ENCODE assay signal across 20 cellular contexts in the genomic region with DNA sequence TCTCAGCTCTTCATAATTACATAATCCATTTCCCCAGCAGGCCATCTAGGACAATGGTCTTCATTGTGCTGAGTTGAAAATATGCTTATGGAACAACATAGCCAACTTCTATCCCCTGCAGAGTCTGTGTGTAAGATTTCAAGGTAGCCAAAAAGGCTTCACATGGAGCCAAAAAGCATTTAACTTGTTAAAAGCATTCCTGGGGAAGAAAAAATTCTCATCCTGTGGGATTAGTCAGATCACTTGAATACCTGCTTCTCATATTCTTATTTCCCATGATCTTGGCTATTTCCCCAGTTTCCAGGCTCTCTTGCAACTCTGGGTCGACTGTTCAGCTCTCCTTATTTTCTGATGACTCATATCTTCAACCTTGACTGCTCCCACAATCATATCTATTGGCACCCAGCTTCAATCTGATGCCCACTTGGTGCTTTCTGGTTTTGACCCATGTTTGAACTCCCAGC.
DNase-seq lines count a peak whose midpoint lies in the region; ATAC-seq and TF ChIP-seq lines count a peak whose summit lies in the region.
"Had no signal": no experiment of that assay in that cellular context is flagged by ENCODE, and none has a peak within 500 bp of the region (broad histone marks: within the 10 kb centered on the region; RNA-seq: fewer than 3 reads in every experiment).

No MANE protein-coding gene starts in this region.

- H3K36me3 Mint-ChIP-seq in nephron progenitor cell (ENCODE audit: low read depth) (no peaks in the 10 kb centered on the region), osteocyte (ENCODE audit: unreplicated experiment) (no peaks in the 10 kb centered on the region)
- H3K36me3 Mint-ChIP-seq: activated CD4-positive, alpha-beta memory T cell treated with anti-CD3 and anti-CD28 coated beads for 36 hours had no signal

- intact Hi-C loops in body of pancreas (cut with DNase I) = no loop called here

- ATAC-seq in body of pancreas (peak; percentile 73), GM21528 (IDR thresholded peaks at IDR 0.05; ENCODE audit: low FRiP score, unreplicated experiment) (no peak)

- H3K27ac Mint-ChIP-seq in nephron progenitor cell = peak overlapping the region; percentile 8
- no peak overlapping the region for H3K27ac Mint-ChIP-seq in osteocyte (ENCODE audit: unreplicated experiment)
- H3K27ac Mint-ChIP-seq: activated CD4-positive, alpha-beta memory T cell treated with anti-CD3 and anti-CD28 coated beads for 36 hours; activated T-cell treated with anti-CD3 and anti-CD28 coated beads, Interleukin-2, amount 50 U/mL, for 24 hours; dendritic cell treated with granulocyte-macrophage colony-stimulating factor and Interleukin-4, amounts not matched to agents 40 ng/mL and 50 ng/mL, for 4 days had no signal

- TF ChIP-seq POLR2A in body of pancreas (IDR thresholded peaks at IDR 0.05) = no peak

- H3K27me3 ChIP-seq in body of pancreas = no peaks in the 10 kb centered on the region
- H3K27me3 ChIP-seq: brain microvascular endothelial cell had no signal

- H3K9me3 ChIP-seq in body of pancreas = no peaks in the 10 kb centered on the region
- H3K9me3 ChIP-seq: Caco-2, lower lobe of right lung had no signal

- WGBS in body of pancreas, 2 donors = 7 to 21% methylated on average over 1 of the region's 1 CpG

- H3K4me1 ChIP-seq in body of pancreas = peaks cover 11% of the 10 kb centered on the region
- H3K4me1 ChIP-seq: Caco-2, lower lobe of right lung had no signal

- no peak overlapping the region for H3K27ac ChIP-seq in body of pancreas
- H3K27ac ChIP-seq: brain microvascular endothelial cell, lower lobe of right lung, RWPE1 had no signal

- DNase-seq in ELR (ENCODE audit: low read depth) (peak; percentile 20), NCI-H226 (peak; percentile 97), body of pancreas (no peak), nephron progenitor cell (no peak), osteocyte (ENCODE audit: extremely low spot score, unreplicated experiment) (no peak), NCI-H1930 (lab: John Stamatoyannopoulos, UW) (no peak), NCI-H2171 treated with DMSO at 0.1 percent for 48 hours (lab: John Stamatoyannopoulos, UW) (no peak)
- DNase-seq: activated CD4-positive, alpha-beta memory T cell treated with anti-CD3 and anti-CD28 coated beads for 36 hours; activated naive CD4-positive, alpha-beta T cell treated with anti-CD3 and anti-CD28 coated beads, Interleukin-2, amount 50 U/mL, for 16 hours; activated T-cell treated with anti-CD3 and anti-CD28 coated beads, Interleukin-2, amount 50 U/mL, for 24 hours; brain microvascular endothelial cell; Caco-2; lower lobe of right lung; NCI-H2227 treated with DMSO at 0.1 percent for 48 hours; NK-92 treated with Interleukin-12 subunit alpha and Interleukin-12 subunit beta, amount 100 ng/mL, for 24 hours; occipital lobe; T-helper 1 cell had no signal

- H3K4me1 Mint-ChIP-seq in nephron progenitor cell (peaks cover 12% of the 10 kb centered on the region), osteocyte (ENCODE audit: unreplicated experiment) (no peaks in the 10 kb centered on the region)

- no peaks in the 10 kb centered on the region for H3K36me3 ChIP-seq in body of pancreas (replicated peaks in 1 of 2; ENCODE audit: insufficient read depth in 1 of 2, low read depth in 2 of 2)
- H3K36me3 ChIP-seq: brain microvascular endothelial cell, lower lobe of right lung had no signal

- H3K9me3 Mint-ChIP-seq in nephron progenitor cell (no peaks in the 10 kb centered on the region), osteocyte (ENCODE audit: unreplicated experiment) (no peaks in the 10 kb centered on the region)
- H3K9me3 Mint-ChIP-seq: activated CD4-positive, alpha-beta memory T cell treated with anti-CD3 and anti-CD28 coated beads for 36 hours; activated T-cell treated with anti-CD3 and anti-CD28 coated beads, Interleukin-2, amount 50 U/mL, for 24 hours; dendritic cell treated with granulocyte-macrophage colony-stimulating factor and Interleukin-4, amounts not matched to agents 40 ng/mL and 50 ng/mL, for 4 days had no signal

- TF ChIP-seq CTCF in body of pancreas (IDR thresholded peaks at IDR 0.05) (no peak), nephron progenitor cell (IDR thresholded peaks at IDR 0.05) (no peak), osteocyte (IDR thresholded peaks at IDR 0.05) (no peak)

- H3K4me3 Mint-ChIP-seq in nephron progenitor cell (no peak overlapping the region), osteocyte (ENCODE audit: unreplicated experiment) (no peak overlapping the region)
- H3K4me3 Mint-ChIP-seq: activated CD4-positive, alpha-beta memory T cell treated with anti-CD3 and anti-CD28 coated beads for 36 hours; activated T-cell treated with anti-CD3 and anti-CD28 coated beads, Interleukin-2, amount 50 U/mL, for 24 hours; dendritic cell treated with granulocyte-macrophage colony-stimulating factor and Interleukin-4, amounts not matched to agents 40 ng/mL and 50 ng/mL, for 4 days had no signal

- H3K4me3 ChIP-seq in body of pancreas = no peak overlapping the region
- H3K4me3 ChIP-seq: lower lobe of right lung had no signal

- H3K27me3 Mint-ChIP-seq in nephron progenitor cell (ENCODE audit: low read depth, poor library complexity) (peaks cover 6% of the 10 kb centered on the region), osteocyte (ENCODE audit: unreplicated experiment) (no peaks in the 10 kb centered on the region)
- H3K27me3 Mint-ChIP-seq: dendritic cell treated with granulocyte-macrophage colony-stimulating factor and Interleukin-4, amounts not matched to agents 40 ng/mL and 50 ng/mL, for 4 days had no signal

Comparison
In these comparisons a context has a peak if more than half of its experiments do, and no peak if none do; other contexts are left out.
1. DNase-seq: peak in ELR (single experiment) and NCI-H226 (single experiment); none in body of pancreas (0 of 4), nephron progenitor cell (single experiment), osteocyte (single experiment), NCI-H1930 (0 of 2) and NCI-H2171 treated with DMSO at 0.1 percent for 48 hours (single experiment).